In genomic region chr16:10929097-10929496, GRCh38 we compare ENCODE assay signal across 9 cellular contexts. TPM values are rescaled to one million over a fixed set of nuclear protein-coding genes. Genes with fewer than 3 reads are reported as not detected.
DNase-seq lines count a peak whose midpoint lies in the region; ATAC-seq and TF ChIP-seq lines count a peak whose summit lies in the region.
"Not testable (repeated sequence)": the region's sequence is repeated elsewhere in the genome, so short reads cannot be mapped to it uniquely, and the experiment has no call there.
"Had no signal": no experiment of that assay in that cellular context is flagged by ENCODE, and none has a peak within 500 bp of the region (broad histone marks: within the 10 kb centered on the region; RNA-seq: fewer than 3 reads in every experiment).

No MANE protein-coding gene starts in this region.

- H3K27ac Mint-ChIP-seq in activated B cell treated with CpG ODN at 0.5 μM for 24 hours = peak overlapping the region; percentile 71

- peaks cover 1 to 11% (median 4%) of the 10 kb centered on the region in 4 donors for H3K36me3 ChIP-seq in liver (ENCODE audit: control insufficient read depth in 4 of 4, insufficient read depth in 3 of 4, low read depth in 1 of 4, low read length in 3 of 4)
- H3K36me3 ChIP-seq in gastrocnemius medialis = peaks cover 0 to 36% of the 10 kb centered on the region in 2 donors

- not testable (repeated sequence) for H3K9me3 ChIP-seq in liver (ENCODE audit: control insufficient read depth in 4 of 4, low read length in 3 of 4); gastrocnemius medialis

- DNase-seq in DMS53 (lab: John Stamatoyannopoulos, UW) (peak; percentile 94), NCI-H1105 treated with DMSO at 0.1 percent for 48 hours (lab: John Stamatoyannopoulos, UW) (peak; percentile 82), NCI-H2107 treated with DMSO at 0.1 percent for 48 hours (lab: John Stamatoyannopoulos, UW; ENCODE audit: unreplicated experiment) (peak; percentile 52), NCI-H748 (lab: John Stamatoyannopoulos, UW; ENCODE audit: unreplicated experiment) (peak; percentile 17)
- DNase-seq in activated B cell treated with CpG ODN at 0.5 μM for 24 hours, gastrocnemius medialis: not testable (repeated sequence)

- TF ChIP-seq RAD21 in liver (IDR thresholded peaks at IDR 0.05) = peak in 1 of 2 donors; percentile 21

- WGBS in liver = 37% methylated on average over 12 of the region's 12 CpGs

- peaks cover 55% of the 10 kb centered on the region for H3K36me3 Mint-ChIP-seq in activated B cell treated with CpG ODN at 0.5 μM for 24 hours (ENCODE audit: low read depth)

- in situ Hi-C loops in gastrocnemius medialis (cut with MboI; ENCODE audit: low sequenced_read_pairs in 4 of 4) = not testable (repeated sequence)

- not testable (repeated sequence) for H3K4me3 Mint-ChIP-seq in activated B cell treated with CpG ODN at 0.5 μM for 24 hours

- not testable (repeated sequence) for ATAC-seq in activated B cell treated with CpG ODN at 0.5 μM for 24 hours (ENCODE audit: low read depth); gastrocnemius medialis

- intact Hi-C loops in activated B cell treated with CpG ODN at 0.5 μM for 24 hours (cut with micrococcal nuclease); gastrocnemius medialis (cut with DNase I; ENCODE audit: low total_unique reads): not testable (repeated sequence)

- H3K27ac ChIP-seq in liver (ENCODE audit: low read depth in 1 of 2, low read length in 2 of 2) = peak overlapping the region; percentile 53 to 79
- H3K27ac ChIP-seq in gastrocnemius medialis = peak overlapping the region; percentile 5 to 51 (median 16)

- H3K4me1 ChIP-seq in liver (ENCODE audit: control insufficient read depth in 4 of 4, insufficient read depth in 4 of 4, low read length in 3 of 4) = peaks cover 11 to 82% (median 63%) of the 10 kb centered on the region in 4 donors
- peaks cover 38 to 41% of the 10 kb centered on the region in 2 donors for H3K4me1 ChIP-seq in gastrocnemius medialis

- not testable (repeated sequence) for TF ChIP-seq POLR2A in gastrocnemius medialis (IDR thresholded peaks at IDR 0.05)

- H3K27me3 Mint-ChIP-seq in activated B cell treated with CpG ODN at 0.5 μM for 24 hours = not testable (repeated sequence)

- not testable (repeated sequence) for H3K9me3 Mint-ChIP-seq in activated B cell treated with CpG ODN at 0.5 μM for 24 hours

- H3K27me3 ChIP-seq in liver (ENCODE audit: control insufficient read depth in 4 of 4, insufficient read depth in 4 of 4, low read length in 3 of 4); gastrocnemius medialis: not testable (repeated sequence)

- H3K4me1 Mint-ChIP-seq in activated B cell treated with CpG ODN at 0.5 μM for 24 hours = peaks cover 48% of the 10 kb centered on the region

- H3K9ac ChIP-seq in liver (ENCODE audit: low read depth in 1 of 2, low read length in 2 of 2) = not testable (repeated sequence)

- POLR2A ChIA-PET in activated B cell treated with CpG ODN at 0.5 μM for 24 hours (lab: Charles Lee) = interaction anchor here (0.7 to 3.1 kb wide), 5 partner anchors 12 to 414 kb away, joined by 3 to 14 read pairs (median 3); partner anchors contain the start of gene DEXI

- peak overlapping the region; percentile 7 to 66 (median 47) for H3K4me3 ChIP-seq in liver (ENCODE audit: low read depth in 1 of 3, low read length in 3 of 3)
- not testable (repeated sequence) for H3K4me3 ChIP-seq in gastrocnemius medialis

- not testable (repeated sequence) for TF ChIP-seq CTCF in activated B cell treated with CpG ODN at 0.5 μM for 24 hours (IDR thresholded peaks at IDR 0.05); liver (IDR thresholded peaks at IDR 0.05; ENCODE audit: low read depth, low read length, missing input control); gastrocnemius medialis (IDR thresholded peaks at IDR 0.05 in 4 of 5, conservative IDR thresholded peaks at IDR 0.05 in 1 of 5)

- CTCF ChIA-PET in activated B cell treated with CpG ODN at 0.5 μM for 24 hours (lab: Charles Lee) = not testable (repeated sequence)

TF ChIP-seq in liver, 16 proteins besides CTCF, POLR2A, EP300 and RAD21:
- TF ChIP-seq FOXA2 (IDR thresholded peaks at IDR 0.05) (peak; percentile 48), HNF4A (conservative IDR thresholded peaks at IDR 0.05) (peak; percentile 59 to 69), MAX (IDR thresholded peaks at IDR 0.05) (peak; percentile 46), FOXA1 (IDR thresholded peaks at IDR 0.05) (peak; percentile 18), REST (IDR thresholded peaks at IDR 0.05) (peak; percentile 29), SP1 (IDR thresholded peaks at IDR 0.05) (peak; percentile 63), RXRA (IDR thresholded peaks at IDR 0.05) (peak; percentile 78 to 80)

RNA-seq across cellular contexts. Expression of gene DEXI, which starts 13.2 kb away (rescaled TPM):
- total RNA-seq in activated B cell treated with CpG ODN at 0.5 μM for 24 hours (18.0 and 19.8 TPM in 2 replicates), liver (10 to 100 TPM; 13.6 to 69.9 TPM), gastrocnemius medialis (100 to 1,000 TPM in 3 of 4 donors, 10 to 100 TPM in 1; 83.9 to 184 (median 127) TPM)
- polyA plus RNA-seq in liver = 10 to 100 TPM; 26.5 to 57.2 TPM

RNA-seq across cellular contexts. Expression of gene CLEC16A, which starts 15.3 kb away (rescaled TPM):
- 53.4 and 57.6 TPM in 2 replicates for total RNA-seq in activated B cell treated with CpG ODN at 0.5 μM for 24 hours
- 10 to 100 TPM; 22.6 to 23.0 TPM for total RNA-seq in liver
- 10 to 100 TPM in 1 of 2 donors, 1 to 10 TPM in 1; 9.7 to 12.3 TPM for polyA plus RNA-seq in liver
- total RNA-seq in gastrocnemius medialis = 10 to 100 TPM; 24.5 to 33.0 (median 29.3) TPM

RNA-seq across cellular contexts. Expression of gene CIITA, which starts 52.1 kb away (rescaled TPM):
- total RNA-seq in activated B cell treated with CpG ODN at 0.5 μM for 24 hours = 332 and 401 TPM in 2 replicates
- 1 to 10 TPM; 2.8 to 4.2 TPM for total RNA-seq in liver
- polyA plus RNA-seq in liver = 1 to 10 TPM; 1.6 to 1.7 TPM
- total RNA-seq in gastrocnemius medialis = 1 to 10 TPM; 2.3 to 9.1 (median 5.1) TPM
- total RNA-seq: A673, G401 had no signal

Comparison
In these comparisons a context has a peak if more than half of its experiments do, and no peak if none do; other contexts are left out.
1. RNA of gene CIITA, which starts 52.1 kb away (total RNA-seq): 332 to 401 TPM in activated B cell treated with CpG ODN at 0.5 μM for 24 hours; 2.3 to 9.1 TPM in gastrocnemius medialis and 2.8 to 4.2 TPM in liver; every median in the first group is over 10 times any median in the second.